Comparison of ENCODE assay signal across 1 cellular context in genomic region chr2:38702413-38702812, GRCh38.
TF ChIP-seq lines count a peak whose summit lies in the region.

No MANE protein-coding gene starts in this region.

TF ChIP-seq in SK-N-SH, 30 proteins besides CTCF, POLR2A, EP300 and RAD21 (continued from another document):
- TF ChIP-seq, protein P1, sequence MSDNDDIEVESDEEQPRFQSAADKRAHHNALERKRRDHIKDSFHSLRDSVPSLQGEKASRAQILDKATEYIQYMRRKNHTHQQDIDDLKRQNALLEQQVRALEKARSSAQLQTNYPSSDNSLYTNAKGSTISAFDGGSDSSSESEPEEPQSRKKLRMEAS (IDR thresholded peaks at IDR 0.05; ENCODE audit: low read depth) = 0 out of 2 replicates have a peak, but pooled peaks have one; percentile 21
- no peak for TF ChIP-seq MXI1 (IDR thresholded peaks at IDR 0.05; ENCODE audit: low read depth, low read length)
- no peak for TF ChIP-seq USF1 (IDR thresholded peaks at IDR 0.05; ENCODE audit: borderline replicate concordance, low read depth)
- no peak for TF ChIP-seq SIN3A (IDR thresholded peaks at IDR 0.05; ENCODE audit: borderline replicate concordance, low read depth, low read length)
- TF ChIP-seq RFX5 (IDR thresholded peaks at IDR 0.05; ENCODE audit: low read length) = no peak
- TF ChIP-seq JUND (IDR thresholded peaks at IDR 0.05) = peak; percentile 82
- TF ChIP-seq RXRA (IDR thresholded peaks at IDR 0.05; ENCODE audit: borderline replicate concordance, low read depth) = no peak; the same call in 1 of the 2 replicates
- TF ChIP-seq RCOR1 (IDR thresholded peaks at IDR 0.05; ENCODE audit: low read length) = no peak
- TF ChIP-seq, protein P2, sequence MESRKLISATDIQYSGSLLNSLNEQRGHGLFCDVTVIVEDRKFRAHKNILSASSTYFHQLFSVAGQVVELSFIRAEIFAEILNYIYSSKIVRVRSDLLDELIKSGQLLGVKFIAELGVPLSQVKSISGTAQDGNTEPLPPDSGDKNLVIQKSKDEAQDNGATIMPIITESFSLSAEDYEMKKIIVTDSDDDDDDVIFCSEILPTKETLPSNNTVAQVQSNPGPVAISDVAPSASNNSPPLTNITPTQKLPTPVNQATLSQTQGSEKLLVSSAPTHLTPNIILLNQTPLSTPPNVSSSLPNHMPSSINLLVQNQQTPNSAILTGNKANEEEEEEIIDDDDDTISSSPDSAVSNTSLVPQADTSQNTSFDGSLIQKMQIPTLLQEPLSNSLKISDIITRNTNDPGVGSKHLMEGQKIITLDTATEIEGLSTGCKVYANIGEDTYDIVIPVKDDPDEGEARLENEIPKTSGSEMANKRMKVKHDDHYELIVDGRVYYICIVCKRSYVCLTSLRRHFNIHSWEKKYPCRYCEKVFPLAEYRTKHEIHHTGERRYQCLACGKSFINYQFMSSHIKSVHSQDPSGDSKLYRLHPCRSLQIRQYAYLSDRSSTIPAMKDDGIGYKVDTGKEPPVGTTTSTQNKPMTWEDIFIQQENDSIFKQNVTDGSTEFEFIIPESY (IDR thresholded peaks at IDR 0.05; ENCODE audit: borderline replicate concordance, low read depth) = no peak
- TF ChIP-seq, protein P3, sequence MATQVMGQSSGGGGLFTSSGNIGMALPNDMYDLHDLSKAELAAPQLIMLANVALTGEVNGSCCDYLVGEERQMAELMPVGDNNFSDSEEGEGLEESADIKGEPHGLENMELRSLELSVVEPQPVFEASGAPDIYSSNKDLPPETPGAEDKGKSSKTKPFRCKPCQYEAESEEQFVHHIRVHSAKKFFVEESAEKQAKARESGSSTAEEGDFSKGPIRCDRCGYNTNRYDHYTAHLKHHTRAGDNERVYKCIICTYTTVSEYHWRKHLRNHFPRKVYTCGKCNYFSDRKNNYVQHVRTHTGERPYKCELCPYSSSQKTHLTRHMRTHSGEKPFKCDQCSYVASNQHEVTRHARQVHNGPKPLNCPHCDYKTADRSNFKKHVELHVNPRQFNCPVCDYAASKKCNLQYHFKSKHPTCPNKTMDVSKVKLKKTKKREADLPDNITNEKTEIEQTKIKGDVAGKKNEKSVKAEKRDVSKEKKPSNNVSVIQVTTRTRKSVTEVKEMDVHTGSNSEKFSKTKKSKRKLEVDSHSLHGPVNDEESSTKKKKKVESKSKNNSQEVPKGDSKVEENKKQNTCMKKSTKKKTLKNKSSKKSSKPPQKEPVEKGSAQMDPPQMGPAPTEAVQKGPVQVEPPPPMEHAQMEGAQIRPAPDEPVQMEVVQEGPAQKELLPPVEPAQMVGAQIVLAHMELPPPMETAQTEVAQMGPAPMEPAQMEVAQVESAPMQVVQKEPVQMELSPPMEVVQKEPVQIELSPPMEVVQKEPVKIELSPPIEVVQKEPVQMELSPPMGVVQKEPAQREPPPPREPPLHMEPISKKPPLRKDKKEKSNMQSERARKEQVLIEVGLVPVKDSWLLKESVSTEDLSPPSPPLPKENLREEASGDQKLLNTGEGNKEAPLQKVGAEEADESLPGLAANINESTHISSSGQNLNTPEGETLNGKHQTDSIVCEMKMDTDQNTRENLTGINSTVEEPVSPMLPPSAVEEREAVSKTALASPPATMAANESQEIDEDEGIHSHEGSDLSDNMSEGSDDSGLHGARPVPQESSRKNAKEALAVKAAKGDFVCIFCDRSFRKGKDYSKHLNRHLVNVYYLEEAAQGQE (IDR thresholded peaks at IDR 0.05; ENCODE audit: low read depth, low read length) = no peak
- no peak for TF ChIP-seq EZH2phosphoT487 (IDR thresholded peaks at IDR 0.05; ENCODE audit: borderline replicate concordance, low read depth)
- TF ChIP-seq TAF1 (IDR thresholded peaks at IDR 0.05; ENCODE audit: borderline replicate concordance, low read depth, low read length) = no peak
- no peak for TF ChIP-seq FOXM1 (IDR thresholded peaks at IDR 0.05; ENCODE audit: low read depth)
- peak; percentile 60; the same call in 1 of the 2 replicates for TF ChIP-seq TEAD4 (IDR thresholded peaks at IDR 0.05; ENCODE audit: borderline replicate concordance, insufficient read depth)
- TF ChIP-seq NRF1 (IDR thresholded peaks at IDR 0.05; ENCODE audit: low read depth, low read length) = no peak
- TF ChIP-seq, protein P4, sequence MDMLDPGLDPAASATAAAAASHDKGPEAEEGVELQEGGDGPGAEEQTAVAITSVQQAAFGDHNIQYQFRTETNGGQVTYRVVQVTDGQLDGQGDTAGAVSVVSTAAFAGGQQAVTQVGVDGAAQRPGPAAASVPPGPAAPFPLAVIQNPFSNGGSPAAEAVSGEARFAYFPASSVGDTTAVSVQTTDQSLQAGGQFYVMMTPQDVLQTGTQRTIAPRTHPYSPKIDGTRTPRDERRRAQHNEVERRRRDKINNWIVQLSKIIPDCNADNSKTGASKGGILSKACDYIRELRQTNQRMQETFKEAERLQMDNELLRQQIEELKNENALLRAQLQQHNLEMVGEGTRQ (IDR thresholded peaks at IDR 0.05; ENCODE audit: borderline replicate concordance, low read depth, low read length) = no peak
- no peak for TF ChIP-seq CHD2 (IDR thresholded peaks at IDR 0.05; ENCODE audit: low read length, partially characterized antibody)
- TF ChIP-seq FOSL2 (IDR thresholded peaks at IDR 0.05; ENCODE audit: borderline replicate concordance, low read depth) = peak; percentile 81
- no peak for TF ChIP-seq GABPA (IDR thresholded peaks at IDR 0.05; ENCODE audit: low read depth)
- TF ChIP-seq ELF1 (IDR thresholded peaks at IDR 0.05) = no peak
- peak; percentile 77 for TF ChIP-seq TCF12 (IDR thresholded peaks at IDR 0.05)
- TF ChIP-seq, protein P5, sequence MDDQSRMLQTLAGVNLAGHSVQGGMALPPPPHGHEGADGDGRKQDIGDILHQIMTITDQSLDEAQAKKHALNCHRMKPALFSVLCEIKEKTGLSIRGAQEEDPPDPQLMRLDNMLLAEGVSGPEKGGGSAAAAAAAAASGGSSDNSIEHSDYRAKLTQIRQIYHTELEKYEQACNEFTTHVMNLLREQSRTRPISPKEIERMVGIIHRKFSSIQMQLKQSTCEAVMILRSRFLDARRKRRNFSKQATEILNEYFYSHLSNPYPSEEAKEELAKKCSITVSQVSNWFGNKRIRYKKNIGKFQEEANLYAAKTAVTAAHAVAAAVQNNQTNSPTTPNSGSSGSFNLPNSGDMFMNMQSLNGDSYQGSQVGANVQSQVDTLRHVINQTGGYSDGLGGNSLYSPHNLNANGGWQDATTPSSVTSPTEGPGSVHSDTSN (IDR thresholded peaks at IDR 0.05) = peak; percentile 89
- TF ChIP-seq YY1 (IDR thresholded peaks at IDR 0.05; ENCODE audit: low read depth) = no peak
